Comparison of ENCODE assay signal across 8 cellular contexts in genomic region chr3:15333099-15333956, GRCh38. TPM values are rescaled to one million over a fixed set of nuclear protein-coding genes. Genes with fewer than 3 reads are reported as not detected.
DNase-seq lines count a peak whose midpoint lies in the region; ATAC-seq and TF ChIP-seq lines count a peak whose summit lies in the region.

No MANE protein-coding gene starts in this region.

- H3K9me2 ChIP-seq in hepatocyte (replicated peaks; ENCODE audit: insufficient read depth) = no peaks in the 10 kb centered on the region

- H3K9me3 ChIP-seq in hepatocyte (ENCODE audit: low read depth) (no peaks in the 10 kb centered on the region), skeletal muscle tissue (ENCODE audit: control insufficient read depth in 3 of 3, low read length in 3 of 3) (no peaks in the 10 kb centered on the region)

- no peaks in the 10 kb centered on the region for H4K20me1 ChIP-seq in hepatocyte (ENCODE audit: insufficient read depth, poor library complexity, severe bottlenecking)

- H3K4me2 ChIP-seq in hepatocyte = peak overlapping the region; percentile 82

- H2AFZ ChIP-seq in hepatocyte = peak overlapping the region; percentile 87

- peak overlapping the region; percentile 96 for H3K27ac Mint-ChIP-seq in activated B cell treated with CpG ODN at 0.5 μM for 24 hours

- 93% methylated on average over 10 of the region's 10 CpGs for WGBS in hepatocyte (ENCODE audit: low lambda C conversion rate, missing lambda C conversion rate)

- no peaks in the 10 kb centered on the region for H3K9me3 Mint-ChIP-seq in activated B cell treated with CpG ODN at 0.5 μM for 24 hours

- TF ChIP-seq CTCF in HFF-Myc (IDR thresholded peaks at IDR 0.05; ENCODE audit: low read depth, low read length, missing control alignments) (no peak), activated B cell treated with CpG ODN at 0.5 μM for 24 hours (IDR thresholded peaks at IDR 0.05) (no peak), hepatocyte (IDR thresholded peaks at IDR 0.05; ENCODE audit: poor library complexity) (no peak)

- peaks cover 22% of the 10 kb centered on the region for H3K79me2 ChIP-seq in hepatocyte

- peaks cover 27% of the 10 kb centered on the region for H3K36me3 Mint-ChIP-seq in activated B cell treated with CpG ODN at 0.5 μM for 24 hours (ENCODE audit: low read depth)

- H3K4me1 ChIP-seq in hepatocyte (ENCODE audit: insufficient read depth) (peaks cover 16% of the 10 kb centered on the region), skeletal muscle tissue (ENCODE audit: control insufficient read depth in 3 of 3, insufficient read depth in 3 of 3, low read length in 3 of 3) (peaks cover 28 to 38% (median 32%) of the 10 kb centered on the region in 3 donors)

- no peaks in the 10 kb centered on the region for H3K36me3 ChIP-seq in hepatocyte (replicated peaks; ENCODE audit: insufficient read depth, low read depth)
- H3K36me3 ChIP-seq in skeletal muscle tissue (ENCODE audit: control insufficient read depth in 3 of 3, insufficient read depth in 3 of 3, low read length in 3 of 3) = no peaks in the 10 kb centered on the region

- H3K27me3 Mint-ChIP-seq in activated B cell treated with CpG ODN at 0.5 μM for 24 hours = no peaks in the 10 kb centered on the region

- peaks cover 56% of the 10 kb centered on the region for H3K4me1 Mint-ChIP-seq in activated B cell treated with CpG ODN at 0.5 μM for 24 hours

- H3K27me3 ChIP-seq in hepatocyte (no peaks in the 10 kb centered on the region), skeletal muscle tissue (ENCODE audit: control insufficient read depth in 3 of 3, insufficient read depth in 3 of 3, low read length in 3 of 3) (no peaks in the 10 kb centered on the region)

- H3K4me3 Mint-ChIP-seq in activated B cell treated with CpG ODN at 0.5 μM for 24 hours = peak overlapping the region; percentile 95

- intact Hi-C loops in activated B cell treated with CpG ODN at 0.5 μM for 24 hours (cut with micrococcal nuclease) = loop anchor here (2.0 kb wide), 1 partner anchor 223 kb away; no protein-coding TSS in a partner anchor

- H3K9ac ChIP-seq in skeletal muscle tissue (ENCODE audit: low read depth in 1 of 3, low read length in 3 of 3) = peak overlapping the region in 2 of 3 donors; percentile 88 to 91

- DNase-seq in HFF-Myc (ENCODE audit: extremely low read depth, low read depth) = no peak
- no peak for DNase-seq in activated B cell treated with CpG ODN at 0.5 μM for 24 hours
- no peak for DNase-seq in hepatocyte (ENCODE audit: low spot score)
- no peak for DNase-seq in NCI-H2107 treated with DMSO at 0.1 percent for 48 hours (lab: John Stamatoyannopoulos, UW; ENCODE audit: unreplicated experiment)
- DNase-seq in stimulated activated CD4-positive, alpha-beta T cell treated with anti-CD3 and anti-CD28 coated beads, Interleukin-2, amount 100 ng/mL, for 24 hours = no peak

- H3K27ac ChIP-seq in hepatocyte = peak overlapping the region; percentile 44
- peak overlapping the region; percentile 86 for H3K27ac ChIP-seq in skeletal muscle tissue (ENCODE audit: low read depth, low read length)

- ATAC-seq in activated B cell treated with CpG ODN at 0.5 μM for 24 hours (ENCODE audit: low read depth) (no peak), HG03520 (IDR thresholded peaks at IDR 0.05; ENCODE audit: unreplicated experiment) (no peak), HG02610 (IDR thresholded peaks at IDR 0.05; ENCODE audit: unreplicated experiment) (no peak)

- CTCF ChIA-PET in activated B cell treated with CpG ODN at 0.5 μM for 24 hours (lab: Charles Lee) = interaction anchor here (1.0 to 11.0 kb wide), 17 partner anchors 9 to 73 kb away, joined by 3 to 141 read pairs (median 7); no protein-coding TSS in a partner anchor

- H3K4me3 ChIP-seq in HFF-Myc (replicated peaks; ENCODE audit: low read depth, low read length) = peak overlapping the region; percentile 67; the same call in 1 of the 2 replicates
- H3K4me3 ChIP-seq in hepatocyte = no peak overlapping the region
- peak overlapping the region in 2 of 3 donors; percentile 83 to 91 for H3K4me3 ChIP-seq in skeletal muscle tissue (ENCODE audit: low read length in 3 of 3)

- POLR2A ChIA-PET in activated B cell treated with CpG ODN at 0.5 μM for 24 hours (lab: Charles Lee) = interaction anchor here (0.7 to 8.4 kb wide), 20 partner anchors 9 to 72 kb away, joined by 3 to 118 read pairs (median 6); no protein-coding TSS in a partner anchor

RNA-seq across cellular contexts. Expression of gene SH3BP5, which starts 0.9 kb away (rescaled TPM):
- 60.5 and 66.0 TPM in 2 replicates for total RNA-seq in activated B cell treated with CpG ODN at 0.5 μM for 24 hours
- 16.3 and 19.9 TPM in 2 replicates for total RNA-seq in hepatocyte
- polyA plus RNA-seq in hepatocyte = 15.9 and 17.0 TPM in 2 replicates
- 24.0 TPM for total RNA-seq in skeletal muscle tissue
